In genomic region chr16:67025151-67025550, GRCh38 we compare ENCODE assay signal across 21 cellular contexts. TPM values are rescaled to one million over a fixed set of nuclear protein-coding genes. Genes with fewer than 3 reads are reported as not detected.
A peak's percentile ranks its signal among the peaks of the same experiment; 100 is the strongest.
DNase-seq lines count a peak whose midpoint lies in the region; ATAC-seq, FAIRE-seq and TF ChIP-seq lines count a peak whose summit lies in the region.
"Had no signal": no experiment of that assay in that cellular context is flagged by ENCODE, and none has a peak within 500 bp of the region (broad histone marks: within the 10 kb centered on the region; RNA-seq: fewer than 3 reads in every experiment).

No MANE protein-coding gene starts in this region.

- peak overlapping the region; percentile 28 to 83 (median 71) for H3K4me2 ChIP-seq in BLaER1 treated with 17β-estradiol and CSF1 and Interleukin-3, amounts not matched to agents 10 nM and 100 nM
- no peak overlapping the region for H3K4me2 ChIP-seq in K562 (ENCODE audit: insufficient read depth, low read length)

- H4K20me1 ChIP-seq in BLaER1 treated with 17β-estradiol and CSF1 and Interleukin-3, amounts not matched to agents 10 nM and 100 nM = peaks cover 2 to 8% (median 4%) of the 10 kb centered on the region in 11 experiments; a peak in 19 of 22 replicates
- no peaks in the 10 kb centered on the region; the same call in 1 of the 2 replicates for H4K20me1 ChIP-seq in K562 (replicated peaks; ENCODE audit: control insufficient read depth, insufficient read depth, low read length)

- FAIRE-seq in K562 (lab: Jason Lieb, UNC) = no peak
- FAIRE-seq: TTC549 had no signal

- no peak for TF ChIP-seq EP300 in K562 (IDR thresholded peaks at IDR 0.05; ENCODE audit: low read length)

- no peak overlapping the region for H3K4me3 ChIP-seq in BLaER1 treated with 17β-estradiol and CSF1 and Interleukin-3, amounts not matched to agents 10 nM and 100 nM
- no peak overlapping the region for H3K4me3 ChIP-seq in K562
- H3K4me3 ChIP-seq: ascending aorta, dorsolateral prefrontal cortex, uterus had no signal

- TF ChIP-seq RAD21 in K562 (CRISPR knock-in tag; conservative IDR thresholded peaks at IDR 0.05 in 1 of 2, IDR thresholded peaks at IDR 0.05 in 1 of 2) = no peak

- POLR2A ChIA-PET in K562 (lab: Yijun Ruan, JAX) = no interaction called here

- TF ChIP-seq CTCF in GM13976 (IDR thresholded peaks at IDR 0.05; ENCODE audit: borderline replicate concordance, control extremely low read depth, extremely low read depth, insufficient read depth, missing control alignments) (no peak), K562 (IDR thresholded peaks at IDR 0.05 in 2 of 3, conservative IDR thresholded peaks at IDR 0.05 in 1 of 3; ENCODE audit: insufficient read depth in 2 of 3, low read depth in 1 of 3, low read length in 3 of 3) (no peak)

- H3K9ac ChIP-seq in BLaER1 treated with 17β-estradiol and CSF1 and Interleukin-3, amounts not matched to agents 10 nM and 100 nM = 0 out of 22 replicates have a peak overlapping the region, but pooled peaks of 2 of the 11 experiments have one; percentile 6 to 9
- no peak overlapping the region for H3K9ac ChIP-seq in K562 (ENCODE audit: insufficient read depth in 1 of 2, low read depth in 2 of 2, low read length in 2 of 2)
- H3K9ac ChIP-seq: parathyroid adenoma had no signal

- BruUV-seq in K562 (replicated peaks; lab: Mats Ljungman, UMichigan) = no TSS peak

- peaks cover 20 to 70% (median 51%) of the 10 kb centered on the region in 10 experiments; a peak in 19 of 20 replicates for H3K4me1 ChIP-seq in BLaER1 treated with 17β-estradiol and CSF1 and Interleukin-3, amounts not matched to agents 10 nM and 100 nM
- H3K4me1 ChIP-seq in K562 (replicated peaks in 1 of 2; ENCODE audit: control insufficient read depth in 2 of 2, insufficient read depth in 2 of 2, low read length in 2 of 2) = peaks cover 13 to 24% of the 10 kb centered on the region in 2 experiments; a peak in 4 of 5 replicates
- H3K4me1 ChIP-seq: uterus had no signal

- H3K79me2 ChIP-seq in K562 (ENCODE audit: control insufficient read depth, insufficient read depth, low read length) = peaks cover 18% of the 10 kb centered on the region
- H3K79me2 ChIP-seq: parathyroid adenoma had no signal

- CTCF ChIA-PET in K562 (lab: Yijun Ruan, JAX; ENCODE audit: low intra/inter-chr PET ratio) = no interaction called here

- 0 out of 22 replicates have a peak overlapping the region, but pooled peaks of 2 of the 11 experiments have one; percentile 12 to 14 for H3K27ac ChIP-seq in BLaER1 treated with 17β-estradiol and CSF1 and Interleukin-3, amounts not matched to agents 10 nM and 100 nM
- H3K27ac ChIP-seq in K562 (ENCODE audit: extremely low read depth, low read depth, low read length) = no peak overlapping the region
- H3K27ac ChIP-seq: ascending aorta, dorsolateral prefrontal cortex, parathyroid adenoma had no signal

- TF ChIP-seq POLR2A in K562 (conservative IDR thresholded peaks at IDR 0.05) = no peak

- peak; percentile 16 for DNase-seq in GM13976 (ENCODE audit: low spot score)
- DNase-seq in K562 (ENCODE audit: extremely low read depth in 1 of 4, low spot score in 3 of 4) = no peak
- peak; percentile 27 for DNase-seq in sciatic nerve (ENCODE audit: low spot score)
- no peak for DNase-seq in NCI-H524 treated with DMSO at 0.1 percent for 48 hours (lab: John Stamatoyannopoulos, UW)
- no peak for DNase-seq in activated naive CD4-positive, alpha-beta T cell treated with anti-CD3 and anti-CD28 coated beads, Interleukin-2, amount 50 U/mL, for 16 hours
- no peak for DNase-seq in KG1 (lab: John Stamatoyannopoulos, UW)
- DNase-seq: activated naive CD4-positive, alpha-beta T cell treated with anti-CD3 and anti-CD28 coated beads, Interleukin-2, amount 10 ng/mL, durations not matched to agents 7 days and 5 days; CD8-positive, alpha-beta memory T cell; GF-D8; KBM-7; NCI-H1694 treated with DMSO at 0.1 percent for 48 hours; NCI-H226; right cardiac atrium; SHP77 had no signal

- H2AFZ ChIP-seq in K562 (ENCODE audit: low read depth, low read length) = no peak overlapping the region
- H2AFZ ChIP-seq: parathyroid adenoma had no signal

- ATAC-seq in K562 (no peak), sciatic nerve (no peak)
- ATAC-seq: naive thymus-derived CD4-positive, alpha-beta T cell; right cardiac atrium had no signal

- H3K27me3 ChIP-seq in BLaER1 treated with 17β-estradiol and CSF1 and Interleukin-3, amounts not matched to agents 10 nM and 100 nM = no peaks in the 10 kb centered on the region
- H3K27me3 ChIP-seq in K562 (ENCODE audit: control insufficient read depth in 2 of 2, insufficient read depth in 2 of 2, low read length in 2 of 2) = no peaks in the 10 kb centered on the region
- H3K27me3 ChIP-seq: ascending aorta, dorsolateral prefrontal cortex, uterus had no signal

- H3K36me3 ChIP-seq in BLaER1 treated with 17β-estradiol and CSF1 and Interleukin-3, amounts not matched to agents 10 nM and 100 nM = peaks cover 0 to 2% (median 0%) of the 10 kb centered on the region in 11 experiments; a peak in 3 of 22 replicates
- H3K36me3 ChIP-seq in K562 (ENCODE audit: control insufficient read depth, insufficient read depth, low read length) = 0 out of 3 replicates have a peak, but pooled peaks cover 2% of the 10 kb centered on the region
- H3K36me3 ChIP-seq: ascending aorta, uterus had no signal

- in situ Hi-C loops in GM13976 (cut with MboI; ENCODE audit: low sequenced_read_pairs, unreplicated experiment) (no loop called here), K562 (cut with MboI) (no loop called here)

- H3K9me3 ChIP-seq in BLaER1 treated with 17β-estradiol and CSF1 and Interleukin-3, amounts not matched to agents 10 nM and 100 nM (replicated peaks in 1 of 11) = no peaks in the 10 kb centered on the region
- H3K9me3 ChIP-seq in K562 (replicated peaks; ENCODE audit: control insufficient read depth, insufficient read depth, low read depth, low read length) = no peaks in the 10 kb centered on the region
- H3K9me3 ChIP-seq: ascending aorta, uterus had no signal

- H3K9me1 ChIP-seq in K562 (ENCODE audit: control insufficient read depth, insufficient read depth, low read length) = no peaks in the 10 kb centered on the region

- intact Hi-C loops in K562 (cut with micrococcal nuclease) = no loop called here
- intact Hi-C loops in sciatic nerve (cut with DNase I) = no loop called here

TF ChIP-seq in K562, 482 proteins besides CTCF, POLR2A, EP300 and RAD21 (continues in another document):
- no peak for TF ChIP-seq RNF219 (CRISPR knock-in tag; IDR thresholded peaks at IDR 0.05)

RNA-seq across cellular contexts. Expression of gene CBFB, which starts 3.8 kb away (rescaled TPM):
- total RNA-seq in K562 (2011; cell fraction: chromatin; rRNA removed; ENCODE audit: low replicate concordance) = 33.0 and 62.9 TPM in 2 replicates
- 18.7 and 27.0 TPM in 2 replicates for total RNA-seq in K562 (2011; cell fraction: nucleolus; rRNA removed)
- 39.3 and 60.0 TPM in 2 replicates for total RNA-seq in K562 (2011; cell fraction: nucleoplasm; rRNA removed)
- total RNA-seq in K562 (2014; rRNA removed) (96.0 and 112 TPM in 2 replicates), K562 (2014; rRNA removed; fragmentation: Illumina TruSeq; extraction: Trizol) (66.5 and 77.2 TPM in 2 replicates), K562 (2015; rRNA removed; fragmentation: Illumina TruSeq; extraction: Trizol) (82.4 and 82.7 TPM in 2 replicates), K562 (2021) (78.4 and 79.1 TPM in 2 replicates), sciatic nerve (60.3 TPM)
- polyA plus RNA-seq in K562 (2011; rRNA removed) (39.5 and 51.6 TPM in 2 replicates), K562 (2014; fragmentation: Illumina TruSeq; extraction: Trizol) (63.9 and 69.6 TPM in 2 replicates), K562 (2014; fragmentation: Nextera tagmentation; extraction: Ambion mirVana) (10 to 100 TPM; 22.0 to 40.7 TPM), K562 (2014; rRNA removed) (43.2 and 63.6 TPM in 2 replicates)
- polyA plus RNA-seq in K562 (2011; cell fraction: cytosol; rRNA removed) = 13.4 and 25.1 TPM in 2 replicates
- 11.6 and 16.0 TPM in 2 replicates for polyA plus RNA-seq in K562 (2011; cell fraction: nucleus; rRNA removed)
- polyA plus RNA-seq in K562 (2012) = 45.5 and 88.1 TPM in 2 replicates
- polyA minus RNA-seq in K562 (2011; rRNA and poly(A)+ RNA removed) = 128 and 129 TPM in 2 replicates
- polyA minus RNA-seq in K562 (2011; cell fraction: cytosol; rRNA and poly(A)+ RNA removed) = 49.1 and 63.1 TPM in 2 replicates
- polyA minus RNA-seq in K562 (2011; cell fraction: nucleus; rRNA and poly(A)+ RNA removed) = 13.6 and 20.1 TPM in 2 replicates

RNA-seq across cellular contexts. Expression of gene CES4A, which starts 36.8 kb away (rescaled TPM):
- 0.58 and 1.8 TPM in 2 replicates for total RNA-seq in K562 (2011; cell fraction: chromatin; rRNA removed; ENCODE audit: low replicate concordance)
- 0.13 and 0.83 TPM in 2 replicates for total RNA-seq in K562 (2011; cell fraction: nucleolus; rRNA removed)
- total RNA-seq in K562 (2011; cell fraction: nucleoplasm; rRNA removed) = 0.61 and 1.7 TPM in 2 replicates
- total RNA-seq in K562 (2014; rRNA removed) = 0.09 TPM in 1 of 2 replicates, not detected in the other
- not detected in 2 replicates for total RNA-seq in K562 (2014; rRNA removed; fragmentation: Illumina TruSeq; extraction: Trizol)
- total RNA-seq in K562 (2015; rRNA removed; fragmentation: Illumina TruSeq; extraction: Trizol) = not detected in 2 replicates
- total RNA-seq in K562 (2021) = 0.20 TPM in 1 of 2 replicates, not detected in the other
- polyA plus RNA-seq in K562 (2011; rRNA removed) = 0.04 and 0.11 TPM in 2 replicates
- polyA plus RNA-seq in K562 (2011; cell fraction: cytosol; rRNA removed) = 0.12 TPM in 1 of 2 replicates, not detected in the other
- 0.22 and 0.54 TPM in 2 replicates for polyA plus RNA-seq in K562 (2011; cell fraction: nucleus; rRNA removed)
- polyA plus RNA-seq in K562 (2012) = 0.03 and 0.10 TPM in 2 replicates
- not detected in 2 replicates for polyA plus RNA-seq in K562 (2014; fragmentation: Illumina TruSeq; extraction: Trizol)
- under 1 TPM in 1 of 2 experiments, not detected in 1; 0.13 TPM for polyA plus RNA-seq in K562 (2014; fragmentation: Nextera tagmentation; extraction: Ambion mirVana)
- polyA plus RNA-seq in K562 (2014; rRNA removed) = not detected in 2 replicates
- not detected in 2 replicates for polyA minus RNA-seq in K562 (2011; rRNA and poly(A)+ RNA removed)
- not detected in 2 replicates for polyA minus RNA-seq in K562 (2011; cell fraction: cytosol; rRNA and poly(A)+ RNA removed)
- not detected in 2 replicates for polyA minus RNA-seq in K562 (2011; cell fraction: nucleus; rRNA and poly(A)+ RNA removed)
- total RNA-seq in sciatic nerve = 13.2 TPM

Comparison
In these comparisons a context has a peak if more than half of its experiments do, and no peak if none do; other contexts are left out.
1. DNase-seq: peak in GM13976 (single experiment) and sciatic nerve (single experiment); none in K562 (0 of 4), NCI-H524 treated with DMSO at 0.1 percent for 48 hours (single experiment), activated naive CD4-positive, alpha-beta T cell treated with anti-CD3 and anti-CD28 coated beads, Interleukin-2, amount 50 U/mL, for 16 hours (single experiment) and KG1 (single experiment).